In genomic region chr20:3330046-3330741, GRCh38 we compare ENCODE assay signal across 12 cellular contexts.
DNase-seq lines count a peak whose midpoint lies in the region; ATAC-seq, FAIRE-seq and TF ChIP-seq lines count a peak whose summit lies in the region.
"Had no signal": no experiment of that assay in that cellular context is flagged by ENCODE, and none has a peak within 500 bp of the region (broad histone marks: within the 10 kb centered on the region; RNA-seq: fewer than 3 reads in every experiment).

No MANE protein-coding gene starts in this region.

- H3K36me3 ChIP-seq in PC-3 (ENCODE audit: low read depth, low read length) (no peaks in the 10 kb centered on the region), tibial nerve (peaks cover 0 to 91% (median 0%) of the 10 kb centered on the region in 3 donors)

- no peak overlapping the region for H2AFZ ChIP-seq in PC-3 (ENCODE audit: low read length)
- H2AFZ ChIP-seq: hepatocyte had no signal

- POLR2A ChIA-PET in PC-3 (lab: Charles Lee; ENCODE audit: unreplicated experiment) = no interaction called here

- no peaks in the 10 kb centered on the region for H3K9me2 ChIP-seq in PC-3 (replicated peaks; ENCODE audit: low read length)

- DNase-seq in AG09319 (ENCODE audit: extremely low read depth, low read depth) (peak; percentile 43), GM10266 (ENCODE audit: extremely low spot score) (no peak), PC-3 (peak; percentile 19), fibroblast of peridontal ligament (ENCODE audit: extremely low read depth) (peak; percentile 80), kidney glomerular epithelial cell (lab: John Stamatoyannopoulos, UW) (no peak), tibial nerve (ENCODE audit: low spot score in 2 of 2) (no peak), urothelium cell line (ENCODE audit: low spot score) (no peak)
- no peak for DNase-seq in activated CD4-positive, alpha-beta T cell treated with anti-CD3 and anti-CD28 coated beads, Interleukin-2, amount 50 U/mL, for 48 hours
- DNase-seq: CD8-positive, alpha-beta memory T cell; substantia nigra had no signal

- intact Hi-C loops in PC-3 (cut with micrococcal nuclease) = no loop called here

- WGBS in tibial nerve, 2 donors = 82 to 84% methylated on average over 4 of the region's 4 CpGs

- no peaks in the 10 kb centered on the region for H4K20me1 ChIP-seq in PC-3 (ENCODE audit: low read length)

- no peak overlapping the region for H3K27ac ChIP-seq in PC-3 (ENCODE audit: low read length)
- H3K27ac ChIP-seq in tibial nerve = no peak overlapping the region
- H3K27ac ChIP-seq: hepatocyte, SK-N-MC had no signal

- no peak for FAIRE-seq in urothelium cell line (lab: Jason Lieb, UNC)

- TF ChIP-seq CTCF in AG09319 (IDR thresholded peaks at IDR 0.05; ENCODE audit: low read depth, low read length) = peak; percentile 34
- TF ChIP-seq CTCF in GM10266 (IDR thresholded peaks at IDR 0.05; ENCODE audit: control insufficient read depth, insufficient read depth, low read depth, missing control alignments) = peak; percentile 2
- peak; percentile 28; the same call in 1 of the 2 replicates for TF ChIP-seq CTCF in PC-3 (conservative IDR thresholded peaks at IDR 0.05; ENCODE audit: low read depth, low read length)
- no peak for TF ChIP-seq CTCF in tibial nerve (IDR thresholded peaks at IDR 0.05)

- no peak overlapping the region for H3K4me2 ChIP-seq in PC-3 (ENCODE audit: low read length)
- H3K4me2 ChIP-seq: hepatocyte had no signal

- H3K9ac ChIP-seq in PC-3 (ENCODE audit: low read length) = no peak overlapping the region

- no peak for ATAC-seq in PC-3

- H3K27me3 ChIP-seq in PC-3 (ENCODE audit: low read length) (no peaks in the 10 kb centered on the region), tibial nerve (no peaks in the 10 kb centered on the region)
- H3K27me3 ChIP-seq: hepatocyte had no signal

- H3K9me3 ChIP-seq in PC-3 (ENCODE audit: low read length) (no peaks in the 10 kb centered on the region), tibial nerve (no peaks in the 10 kb centered on the region)

- no peak for TF ChIP-seq POLR2A in tibial nerve (IDR thresholded peaks at IDR 0.05)

- no peak for TF ChIP-seq EP300 in tibial nerve (IDR thresholded peaks at IDR 0.05)

- no peaks in the 10 kb centered on the region for H3F3A ChIP-seq in PC-3 (ENCODE audit: low read length, unreplicated experiment)

- BruUV-seq in PC-3 (replicated peaks; lab: Mats Ljungman, UMichigan) = no TSS peak

- CTCF ChIA-PET in PC-3 (lab: Charles Lee) = interaction anchor here (0.5 to 0.6 kb wide), 4 partner anchors 32 to 1826 kb away, joined by 3 to 9 read pairs (median 4); no protein-coding TSS in a partner anchor

- H3K4me1 ChIP-seq in PC-3 (ENCODE audit: insufficient read depth, low read length) (no peaks in the 10 kb centered on the region), tibial nerve (no peaks in the 10 kb centered on the region)

- H3K79me2 ChIP-seq in PC-3 (ENCODE audit: low read length) = no peaks in the 10 kb centered on the region
- H3K79me2 ChIP-seq: hepatocyte had no signal

- H3K4me3 ChIP-seq in PC-3 (ENCODE audit: low read length) (no peak overlapping the region), tibial nerve (no peak overlapping the region)
- H3K4me3 ChIP-seq: hepatocyte, SK-N-MC had no signal

Comparison
In these comparisons a context has a peak if more than half of its experiments do, and no peak if none do; other contexts are left out.
1. DNase-seq: peak in AG09319 (single experiment), PC-3 (single experiment) and fibroblast of peridontal ligament (single experiment); none in GM10266 (single experiment), kidney glomerular epithelial cell (single experiment), tibial nerve (0 of 2), activated CD4-positive, alpha-beta T cell treated with anti-CD3 and anti-CD28 coated beads, Interleukin-2, amount 50 U/mL, for 48 hours (0 of 2) and urothelium cell line (single experiment).
2. CTCF ChIP-seq: peak in AG09319 (single experiment), GM10266 (single experiment) and PC-3 (single experiment); none in tibial nerve (0 of 5).